8 cellular contexts compared by ENCODE assay signal in genomic region chr1:112618114-112618720, GRCh38. TPM values are rescaled to one million over a fixed set of nuclear protein-coding genes. Genes with fewer than 3 reads are reported as not detected.
A peak's percentile ranks its signal among the peaks of the same experiment; 100 is the strongest.
DNase-seq lines count a peak whose midpoint lies in the region; ATAC-seq and TF ChIP-seq lines count a peak whose summit lies in the region.

No MANE protein-coding gene starts in this region.

- H3K9me3 ChIP-seq in CD4-positive, CD25-positive, alpha-beta regulatory T cell (ENCODE audit: control insufficient read depth in 2 of 2, low read length in 2 of 2) = no peaks in the 10 kb centered on the region
- H3K9me3 ChIP-seq in SK-N-MC (ENCODE audit: low read depth, low read length) (no peaks in the 10 kb centered on the region), muscle layer of colon (ENCODE audit: low read length) (no peaks in the 10 kb centered on the region)

- peak overlapping the region; percentile 94 for H3K4me3 ChIP-seq in CD4-positive, CD25-positive, alpha-beta regulatory T cell (ENCODE audit: low read depth, low read length)
- H3K4me3 ChIP-seq in SK-N-MC = peak overlapping the region; percentile 97
- peak overlapping the region; percentile 69 to 100 (median 94) for H3K4me3 ChIP-seq in dorsolateral prefrontal cortex
- H3K4me3 ChIP-seq in muscle layer of colon (ENCODE audit: low read depth in 1 of 2, low read length in 2 of 2) = peak overlapping the region; percentile 71 to 97

- intact Hi-C loops in dorsolateral prefrontal cortex (cut with DNase I) = loop anchor here (2.0 kb wide), 3 partner anchors 57 to 223 kb away; partner anchors contain the start of gene MOV10 (in 2 of the 2)

- H3K36me3 Mint-ChIP-seq in CD4-positive, CD25-positive, alpha-beta regulatory T cell = peaks cover 3% of the 10 kb centered on the region

- peaks cover 18 to 46% (median 31%) of the 10 kb centered on the region in 4 donors for H3K4me1 Mint-ChIP-seq in CD4-positive, CD25-positive, alpha-beta regulatory T cell

- H3K27me3 Mint-ChIP-seq in CD4-positive, CD25-positive, alpha-beta regulatory T cell = peaks cover 10% of the 10 kb centered on the region

- TF ChIP-seq CTCF in dorsolateral prefrontal cortex (IDR thresholded peaks at IDR 0.05 in 54 of 56, conservative IDR thresholded peaks at IDR 0.05 in 2 of 56; ENCODE audit: low read depth in 1 of 56, partially characterized antibody in 56 of 56) = peak in 2 of 56 donors; percentile 2 to 6

- H3K36me3 ChIP-seq in CD4-positive, CD25-positive, alpha-beta regulatory T cell (ENCODE audit: control insufficient read depth, insufficient read depth, low read length) = peaks cover 4% of the 10 kb centered on the region
- H3K36me3 ChIP-seq in SK-N-MC (ENCODE audit: insufficient read depth, low read length) (peaks cover 31% of the 10 kb centered on the region), muscle layer of colon (ENCODE audit: insufficient read depth, low read length) (peaks cover 16% of the 10 kb centered on the region)

- DNase-seq in CD4-positive, CD25-positive, alpha-beta regulatory T cell = peak; percentile 22 to 83 (median 81)
- DNase-seq in SK-N-MC (ENCODE audit: low read depth, low spot score) = no peak
- no peak for DNase-seq in dorsolateral prefrontal cortex
- no peak for DNase-seq in NCI-H2081 treated with DMSO at 0.1 percent for 48 hours (lab: John Stamatoyannopoulos, UW)
- DNase-seq in activated effector memory CD4-positive, alpha-beta T cell treated with Interleukin-2 at 50 U/mL for 16 hours = no peak

- H3K4me1 ChIP-seq in CD4-positive, CD25-positive, alpha-beta regulatory T cell (ENCODE audit: control insufficient read depth, insufficient read depth, low read length, poor library complexity, severe bottlenecking) = peaks cover 52% of the 10 kb centered on the region
- peaks cover 28% of the 10 kb centered on the region for H3K4me1 ChIP-seq in muscle layer of colon (ENCODE audit: insufficient read depth, low read length)

- TF ChIP-seq POLR2A in GM19099 (IDR thresholded peaks at IDR 0.05; ENCODE audit: extremely low read depth, insufficient read length, low read depth) = peak; percentile 16

- H3K9ac ChIP-seq in SK-N-MC (ENCODE audit: insufficient read length) (peak overlapping the region; percentile 99), muscle layer of colon (ENCODE audit: low read length) (peak overlapping the region; percentile 92)

- no peaks in the 10 kb centered on the region for H3K9me3 Mint-ChIP-seq in CD4-positive, CD25-positive, alpha-beta regulatory T cell

- H3K27ac Mint-ChIP-seq in CD4-positive, CD25-positive, alpha-beta regulatory T cell = peak overlapping the region; percentile 99 to 100 (median 100)

- H3K27me3 ChIP-seq in CD4-positive, CD25-positive, alpha-beta regulatory T cell (ENCODE audit: control insufficient read depth, insufficient read depth, low read length) = no peaks in the 10 kb centered on the region
- H3K27me3 ChIP-seq in dorsolateral prefrontal cortex (no peaks in the 10 kb centered on the region), muscle layer of colon (ENCODE audit: control insufficient read depth in 1 of 2, insufficient read depth in 2 of 2, low read length in 2 of 2) (no peaks in the 10 kb centered on the region)

- peak overlapping the region; percentile 100 for H3K27ac ChIP-seq in CD4-positive, CD25-positive, alpha-beta regulatory T cell (ENCODE audit: insufficient read depth, low read length, poor library complexity, severe bottlenecking)
- peak overlapping the region; percentile 98 for H3K27ac ChIP-seq in SK-N-MC
- H3K27ac ChIP-seq in dorsolateral prefrontal cortex = peak overlapping the region; percentile 93 to 99 (median 98)
- peak overlapping the region; percentile 97 for H3K27ac ChIP-seq in muscle layer of colon (ENCODE audit: low read depth, low read length)

- ATAC-seq in CD4-positive, CD25-positive, alpha-beta regulatory T cell (ENCODE audit: low read depth in 2 of 2) = peak; percentile 30 to 42
- ATAC-seq in HG02642 (IDR thresholded peaks at IDR 0.05; ENCODE audit: poor library complexity, unreplicated experiment) = no peak

- peak overlapping the region; percentile 99 to 100 (median 100) for H3K4me3 Mint-ChIP-seq in CD4-positive, CD25-positive, alpha-beta regulatory T cell

RNA-seq across cellular contexts. Expression of gene ST7L, which starts 0.7 kb away (rescaled TPM):
- 36.8 TPM for total RNA-seq in CD4-positive, CD25-positive, alpha-beta regulatory T cell
- polyA plus RNA-seq in CD4-positive, CD25-positive, alpha-beta regulatory T cell = 10 to 100 TPM in 3 of 4 donors, 1 to 10 TPM in 1; 7.7 to 15.4 (median 14.0) TPM
- 10 to 100 TPM; 20.2 to 48.0 (median 32.2) TPM for total RNA-seq in dorsolateral prefrontal cortex

RNA-seq across cellular contexts. Expression of gene CAPZA1, which starts 1.4 kb away (rescaled TPM):
- total RNA-seq in CD4-positive, CD25-positive, alpha-beta regulatory T cell = 244 TPM
- 100 to 1,000 TPM; 248 to 281 (median 260) TPM for polyA plus RNA-seq in CD4-positive, CD25-positive, alpha-beta regulatory T cell
- 100 to 1,000 TPM in 1 of 120 experiments, 10 to 100 TPM in 119; 42.9 to 101 (median 68.4) TPM for total RNA-seq in dorsolateral prefrontal cortex

RNA-seq across cellular contexts. Expression of gene MOV10, which starts 56.2 kb away (rescaled TPM):
- 94.2 TPM for total RNA-seq in CD4-positive, CD25-positive, alpha-beta regulatory T cell
- polyA plus RNA-seq in CD4-positive, CD25-positive, alpha-beta regulatory T cell = 10 to 100 TPM; 26.1 to 29.8 (median 28.3) TPM
- total RNA-seq in dorsolateral prefrontal cortex = 10 to 100 TPM; 12.5 to 54.5 (median 25.7) TPM

Comparison
In these comparisons a context has a peak if more than half of its experiments do, and no peak if none do; other contexts are left out.
1. DNase-seq: peak in CD4-positive, CD25-positive, alpha-beta regulatory T cell (3 of 3); none in SK-N-MC (single experiment), dorsolateral prefrontal cortex (0 of 10), NCI-H2081 treated with DMSO at 0.1 percent for 48 hours (single experiment) and activated effector memory CD4-positive, alpha-beta T cell treated with Interleukin-2 at 50 U/mL for 16 hours (single experiment).
2. Peak in every context shown above with its lines, with median percentiles within 50 percentile points of each other: H3K27ac ChIP-seq and H3K4me3 ChIP-seq.